ENCODE assay signal across 8 cellular contexts in the genomic region with DNA sequence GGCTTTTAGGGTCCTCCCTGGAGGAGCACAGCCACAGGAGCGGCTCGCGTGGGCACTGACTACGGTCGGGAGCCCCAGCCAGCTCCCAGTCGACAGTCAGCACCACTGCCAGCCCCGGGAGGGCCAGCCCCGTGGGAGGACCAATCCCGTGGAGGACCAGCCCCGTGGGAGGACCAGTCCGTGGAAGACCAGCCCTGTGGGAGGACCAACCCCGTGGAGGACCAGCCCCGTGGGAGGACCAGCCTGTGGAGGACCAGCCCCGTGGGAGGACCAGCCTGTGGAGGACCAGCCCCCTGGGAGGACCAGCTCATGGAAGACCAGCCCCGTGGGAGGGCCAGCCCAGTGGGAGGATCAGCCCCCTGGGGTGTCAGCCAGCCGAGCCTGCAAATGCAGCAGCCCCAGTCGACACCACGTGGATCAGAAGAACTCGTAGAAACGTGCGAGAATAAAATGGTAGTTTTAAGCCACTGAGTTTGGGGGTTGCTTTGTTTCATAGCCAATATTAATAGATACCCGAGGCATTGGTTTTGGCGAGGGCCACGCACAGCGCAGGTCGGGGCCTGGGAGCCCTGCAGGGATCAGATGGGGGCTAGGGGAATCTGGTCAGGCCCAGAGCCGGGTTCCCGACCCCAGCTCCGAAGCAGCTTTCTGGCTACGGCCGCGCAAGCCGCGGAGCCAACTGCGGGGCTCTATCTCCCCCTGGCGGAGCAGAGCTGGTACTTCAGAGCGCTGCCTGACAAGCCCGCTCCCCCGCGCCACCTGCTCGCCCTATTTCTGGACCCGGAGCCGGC.
DNase-seq lines count a peak whose midpoint lies in the region; ATAC-seq and TF ChIP-seq lines count a peak whose summit lies in the region.

No MANE protein-coding gene starts in this region.

- DNase-seq in AG20443 (ENCODE audit: low spot score) (peak; percentile 93), NCI-H524 (lab: John Stamatoyannopoulos, UW) (peak; percentile 68 to 82), dorsolateral prefrontal cortex (peak; percentile 67 to 86 (median 78)), memory B cell (ENCODE audit: low spot score in 2 of 2) (peak; percentile 69 to 77)
- peak; percentile 68 to 74 for DNase-seq in activated CD4-positive, alpha-beta T cell treated with anti-CD3 and anti-CD28 coated beads, Interleukin-2, amount 50 U/mL, for 48 hours
- peak; percentile 36 for DNase-seq in stimulated activated CD8-positive, alpha-beta memory T cell treated with anti-CD3 and anti-CD28 coated beads, Interleukin-12 subunit alpha, Interleukin-12 subunit beta, amount 100 ng/mL, for 24 hours (ENCODE audit: extremely low read depth)

- peak overlapping the region; percentile 69 for H3K4me3 Mint-ChIP-seq in memory B cell

- intact Hi-C loops in dorsolateral prefrontal cortex (cut with DNase I): loop anchor here (5.0 to 10.0 kb wide), 7 partner anchors 53 to 1224 kb away; no protein-coding TSS in a partner anchor

- H3K27me3 Mint-ChIP-seq in memory B cell: peaks cover 24% of the 10 kb centered on the region

- H3K4me3 ChIP-seq in dorsolateral prefrontal cortex: peak overlapping the region; percentile 32 to 72 (median 59)

- H3K9me3 Mint-ChIP-seq in memory B cell: no peaks in the 10 kb centered on the region

- H3K27ac ChIP-seq in dorsolateral prefrontal cortex: peak overlapping the region in 46 of 59 donors; percentile 5 to 85 (median 64)

- no peaks in the 10 kb centered on the region for H3K27me3 ChIP-seq in dorsolateral prefrontal cortex

- no peak overlapping the region for H3K27ac Mint-ChIP-seq in memory B cell

- peak; percentile 81 to 99 (median 96) for TF ChIP-seq CTCF in dorsolateral prefrontal cortex (IDR thresholded peaks at IDR 0.05 in 54 of 56, conservative IDR thresholded peaks at IDR 0.05 in 2 of 56; ENCODE audit: low read depth in 1 of 56, partially characterized antibody in 56 of 56)

- ATAC-seq in GM18870 (IDR thresholded peaks at IDR 0.05; ENCODE audit: unreplicated experiment) (peak; percentile 88), HG03108 (IDR thresholded peaks at IDR 0.05; ENCODE audit: unreplicated experiment) (peak; percentile 93), memory B cell (ENCODE audit: low read depth) (peak; percentile 89)

- H3K36me3 Mint-ChIP-seq in memory B cell: no peaks in the 10 kb centered on the region

- H3K4me1 Mint-ChIP-seq in memory B cell: peaks cover 2% of the 10 kb centered on the region

Comparison
In these comparisons a context has a peak if more than half of its experiments do, and no peak if none do; other contexts are left out.
1. Peak in every context shown above with its lines: DNase-seq, ATAC-seq, H3K4me3 ChIP-seq and H3K27ac ChIP-seq.
2. DNase-seq: peak in every context shown above with its lines; median percentile 93 in AG20443; 78 in dorsolateral prefrontal cortex; 75 in NCI-H524; 73 in memory B cell; 71 in activated CD4-positive, alpha-beta T cell treated with anti-CD3 and anti-CD28 coated beads, Interleukin-2, amount 50 U/mL, for 48 hours; 36 in stimulated activated CD8-positive, alpha-beta memory T cell treated with anti-CD3 and anti-CD28 coated beads, Interleukin-12 subunit alpha, Interleukin-12 subunit beta, amount 100 ng/mL, for 24 hours.